Comparison of ENCODE assay signal across 16 cellular contexts in the genomic region with DNA sequence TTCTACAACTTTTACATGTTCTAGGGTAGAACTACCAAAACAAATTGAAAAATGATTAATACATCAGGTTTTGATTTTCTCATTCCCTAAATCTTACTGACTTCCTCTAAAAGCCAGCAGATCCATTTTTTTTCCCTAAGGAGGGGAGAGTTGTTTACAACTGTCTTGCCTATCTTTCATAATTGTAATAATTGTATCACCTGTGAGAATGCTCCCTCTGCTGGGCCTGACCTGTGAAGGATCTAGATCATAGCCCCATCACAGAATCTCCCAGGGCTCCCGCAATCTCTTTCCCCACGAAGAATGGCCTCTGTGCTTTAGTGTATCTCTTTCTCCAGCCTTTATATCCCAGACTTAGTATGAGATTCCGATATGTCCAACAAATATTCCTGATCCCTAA. TPM values are rescaled to one million over a fixed set of nuclear protein-coding genes. Genes with fewer than 3 reads are reported as not detected.
A peak's percentile ranks its signal among the peaks of the same experiment; 100 is the strongest.
DNase-seq lines count a peak whose midpoint lies in the region; ATAC-seq and TF ChIP-seq lines count a peak whose summit lies in the region.
"Had no signal": no experiment of that assay in that cellular context is flagged by ENCODE, and none has a peak within 500 bp of the region (broad histone marks: within the 10 kb centered on the region; RNA-seq: fewer than 3 reads in every experiment).

No MANE protein-coding gene starts in this region.

- intact Hi-C loops in activated CD4-positive, alpha-beta T cell treated with anti-CD3 and anti-CD28 coated beads, Interleukin-2, amount 10 ng/mL, durations not matched to agents 24 days and 14 days (cut with micrococcal nuclease), result no loop called here

- H3K79me2 ChIP-seq in SU-DHL-6 (ENCODE audit: insufficient read depth, low read length), result no peaks in the 10 kb centered on the region

- H3K4me1 ChIP-seq in suprapubic skin, result peaks cover 18% of the 10 kb centered on the region

- H3K9ac ChIP-seq in SU-DHL-6 (ENCODE audit: low read length), result no peak overlapping the region

- no peaks in the 10 kb centered on the region for H3K9me3 Mint-ChIP-seq in activated CD4-positive, alpha-beta T cell treated with anti-CD3 and anti-CD28 coated beads, Interleukin-2, amount 10 ng/mL, durations not matched to agents 24 days and 14 days
- no peaks in the 10 kb centered on the region for H3K9me3 Mint-ChIP-seq in memory B cell
- H3K9me3 Mint-ChIP-seq: activated B cell treated with CpG ODN at 0.5 μM for 24 hours; activated T-cell treated with anti-CD3 and anti-CD28 coated beads, Interleukin-2, amount 50 U/mL, for 24 hours; stimulated activated naive CD8-positive, alpha-beta T cell treated with anti-CD3 and anti-CD28 coated beads, Interleukin-15, Interleukin-2, amounts not matched to agents 100 ng/mL and 50 ng/mL, for 24 hours had no signal

- H3K4me3 Mint-ChIP-seq in activated CD4-positive, alpha-beta T cell treated with anti-CD3 and anti-CD28 coated beads, Interleukin-2, amount 10 ng/mL, durations not matched to agents 24 days and 14 days, result no peak overlapping the region
- H3K4me3 Mint-ChIP-seq in memory B cell, result no peak overlapping the region
- H3K4me3 Mint-ChIP-seq: activated B cell treated with CpG ODN at 0.5 μM for 24 hours; activated T-cell treated with anti-CD3 and anti-CD28 coated beads, Interleukin-2, amount 50 U/mL, for 24 hours; stimulated activated naive CD8-positive, alpha-beta T cell treated with anti-CD3 and anti-CD28 coated beads, Interleukin-15, Interleukin-2, amounts not matched to agents 100 ng/mL and 50 ng/mL, for 24 hours had no signal

- H3K27ac ChIP-seq in SU-DHL-6 (ENCODE audit: low read depth, low read length), result no peak overlapping the region
- no peak overlapping the region for H3K27ac ChIP-seq in suprapubic skin
- H3K27ac ChIP-seq: gastroesophageal sphincter had no signal

- H3K9me3 ChIP-seq in SU-DHL-6 (ENCODE audit: insufficient read depth, low read length), result no peaks in the 10 kb centered on the region
- no peaks in the 10 kb centered on the region for H3K9me3 ChIP-seq in suprapubic skin
- H3K9me3 ChIP-seq: gastroesophageal sphincter had no signal

- H4K20me1 ChIP-seq in SU-DHL-6 (ENCODE audit: low read depth, low read length), result no peaks in the 10 kb centered on the region

- no peaks in the 10 kb centered on the region for H3K9me2 ChIP-seq in SU-DHL-6 (replicated peaks; ENCODE audit: insufficient read depth, low read length)

- H3K27ac Mint-ChIP-seq in activated CD4-positive, alpha-beta T cell treated with anti-CD3 and anti-CD28 coated beads, Interleukin-2, amount 10 ng/mL, durations not matched to agents 24 days and 14 days, result no peak overlapping the region
- no peak overlapping the region for H3K27ac Mint-ChIP-seq in memory B cell
- H3K27ac Mint-ChIP-seq: activated B cell treated with CpG ODN at 0.5 μM for 24 hours; activated T-cell treated with anti-CD3 and anti-CD28 coated beads, Interleukin-2, amount 50 U/mL, for 24 hours; stimulated activated naive CD8-positive, alpha-beta T cell treated with anti-CD3 and anti-CD28 coated beads, Interleukin-15, Interleukin-2, amounts not matched to agents 100 ng/mL and 50 ng/mL, for 24 hours had no signal

- peak; percentile 32 for ATAC-seq in memory B cell (ENCODE audit: low read depth)
- ATAC-seq: gastroesophageal sphincter, right cardiac atrium had no signal

- in situ Hi-C loops in GM13977 (cut with MboI; ENCODE audit: low pct_unique_long_range_greater_than_20kb, low sequenced_read_pairs, unreplicated experiment), result no loop called here

- WGBS in suprapubic skin, result 88% methylated on average over 3 of the region's 3 CpGs

- H3K27me3 ChIP-seq in SU-DHL-6 (ENCODE audit: low read length), result no peaks in the 10 kb centered on the region
- peaks cover 5% of the 10 kb centered on the region for H3K27me3 ChIP-seq in suprapubic skin

- H3K4me3 ChIP-seq in SU-DHL-6 (ENCODE audit: insufficient read depth, low read length, poor library complexity, severe bottlenecking) (no peak overlapping the region), suprapubic skin (no peak overlapping the region)
- H3K4me3 ChIP-seq: gastroesophageal sphincter had no signal

- peaks cover 17% of the 10 kb centered on the region for H3K4me1 Mint-ChIP-seq in activated CD4-positive, alpha-beta T cell treated with anti-CD3 and anti-CD28 coated beads, Interleukin-2, amount 10 ng/mL, durations not matched to agents 24 days and 14 days
- peaks cover 12% of the 10 kb centered on the region for H3K4me1 Mint-ChIP-seq in memory B cell

- TF ChIP-seq CTCF in GM13977 (IDR thresholded peaks at IDR 0.05; ENCODE audit: extremely low read depth, insufficient read depth, missing control alignments) (peak; percentile 33), SU-DHL-6 (IDR thresholded peaks at IDR 0.05; ENCODE audit: insufficient read depth, low read length, poor library complexity, severe bottlenecking) (peak; percentile 32), suprapubic skin (IDR thresholded peaks at IDR 0.05) (no peak)

- H3F3A ChIP-seq in SU-DHL-6 (ENCODE audit: insufficient read depth), result no peaks in the 10 kb centered on the region

- H3K4me2 ChIP-seq in SU-DHL-6 (ENCODE audit: low read depth, low read length, poor library complexity, severe bottlenecking), result no peak overlapping the region

- no peak overlapping the region for H2AFZ ChIP-seq in SU-DHL-6 (ENCODE audit: low read depth, low read length, severe bottlenecking)

- DNase-seq in activated CD4-positive, alpha-beta T cell treated with anti-CD3 and anti-CD28 coated beads, Interleukin-2, amount 10 ng/mL, durations not matched to agents 24 days and 14 days, result peak; percentile 63
- DNase-seq in activated CD4-positive, alpha-beta T cell treated with anti-CD3 and anti-CD28 coated beads for 48 hours, result no peak
- DNase-seq in GM13977 (ENCODE audit: low spot score) (no peak), memory B cell (ENCODE audit: low spot score in 2 of 2) (no peak), AG20443 (ENCODE audit: low spot score) (no peak), suprapubic skin (ENCODE audit: low spot score in 2 of 2) (no peak), NCI-H128 (lab: John Stamatoyannopoulos, UW; ENCODE audit: unreplicated experiment) (no peak)
- DNase-seq: activated B cell treated with CpG ODN at 0.5 μM for 24 hours; activated T-cell treated with anti-CD3 and anti-CD28 coated beads, Interleukin-2, amount 50 U/mL, for 24 hours; aorta; GF-D8; kidney glomerular epithelial cell; right cardiac atrium had no signal

- no peak for TF ChIP-seq EP300 in suprapubic skin (IDR thresholded peaks at IDR 0.05)

- peaks cover 38% of the 10 kb centered on the region for H3K27me3 Mint-ChIP-seq in activated CD4-positive, alpha-beta T cell treated with anti-CD3 and anti-CD28 coated beads, Interleukin-2, amount 10 ng/mL, durations not matched to agents 24 days and 14 days
- H3K27me3 Mint-ChIP-seq in memory B cell, result peaks cover 8% of the 10 kb centered on the region

- TF ChIP-seq POLR2A in suprapubic skin (IDR thresholded peaks at IDR 0.05), result no peak

- no peaks in the 10 kb centered on the region for H3K36me3 ChIP-seq in SU-DHL-6 (ENCODE audit: low read length)
- no peaks in the 10 kb centered on the region for H3K36me3 ChIP-seq in suprapubic skin
- H3K36me3 ChIP-seq: gastroesophageal sphincter had no signal

- no peaks in the 10 kb centered on the region for H3K36me3 Mint-ChIP-seq in activated CD4-positive, alpha-beta T cell treated with anti-CD3 and anti-CD28 coated beads, Interleukin-2, amount 10 ng/mL, durations not matched to agents 24 days and 14 days (ENCODE audit: low read depth)
- peaks cover 3% of the 10 kb centered on the region for H3K36me3 Mint-ChIP-seq in memory B cell

RNA-seq across cellular contexts. Expression of gene LOXL3, which starts 9.1 kb away (rescaled TPM):
- 1.5 and 1.7 TPM in 2 replicates for total RNA-seq in activated CD4-positive, alpha-beta T cell treated with anti-CD3 and anti-CD28 coated beads, Interleukin-2, amount 10 ng/mL, durations not matched to agents 24 days and 14 days
- total RNA-seq in suprapubic skin, result 1 to 10 TPM in 3 of 4 donors, under 1 TPM in 1; 0.23 to 3.8 (median 1.5) TPM

RNA-seq across cellular contexts. Expression of gene DOK1, which starts 9.9 kb away (rescaled TPM):
- total RNA-seq in activated CD4-positive, alpha-beta T cell treated with anti-CD3 and anti-CD28 coated beads, Interleukin-2, amount 10 ng/mL, durations not matched to agents 24 days and 14 days, result 33.8 and 34.2 TPM in 2 replicates
- 10 to 100 TPM in 1 of 4 donors, 1 to 10 TPM in 3; 3.3 to 10.6 (median 5.4) TPM for total RNA-seq in suprapubic skin

RNA-seq across cellular contexts. Expression of gene HTRA2, which starts 14.9 kb away (rescaled TPM):
- total RNA-seq in activated CD4-positive, alpha-beta T cell treated with anti-CD3 and anti-CD28 coated beads, Interleukin-2, amount 10 ng/mL, durations not matched to agents 24 days and 14 days, result 49.6 and 56.4 TPM in 2 replicates
- 10 to 100 TPM; 23.7 to 31.2 (median 27.1) TPM for total RNA-seq in suprapubic skin

RNA-seq across cellular contexts. Expression of gene AUP1, which starts 15.1 kb away (rescaled TPM):
- total RNA-seq in activated CD4-positive, alpha-beta T cell treated with anti-CD3 and anti-CD28 coated beads, Interleukin-2, amount 10 ng/mL, durations not matched to agents 24 days and 14 days, result 170 and 173 TPM in 2 replicates
- total RNA-seq in suprapubic skin, result 100 to 1,000 TPM; 111 to 170 (median 145) TPM

RNA-seq across cellular contexts. Expression of gene DQX1, which starts 18.6 kb away (rescaled TPM):
- 0.59 and 0.68 TPM in 2 replicates for total RNA-seq in activated CD4-positive, alpha-beta T cell treated with anti-CD3 and anti-CD28 coated beads, Interleukin-2, amount 10 ng/mL, durations not matched to agents 24 days and 14 days
- 10 to 100 TPM in 1 of 4 donors, 1 to 10 TPM in 3; 2.7 to 12.8 (median 6.4) TPM for total RNA-seq in suprapubic skin
- total RNA-seq: gastroesophageal sphincter, right cardiac atrium had no signal

Comparison
In these comparisons a context has a peak if more than half of its experiments do, and no peak if none do; other contexts are left out.
1. CTCF ChIP-seq: peak in GM13977 (single experiment) and SU-DHL-6 (single experiment); none in suprapubic skin (0 of 2).